Comparison of ENCODE assay signal across 12 cellular contexts in genomic region chr10:74289956-74290355, GRCh38.
A peak's percentile ranks its signal among the peaks of the same experiment; 100 is the strongest.
DNase-seq lines count a peak whose midpoint lies in the region; ATAC-seq, FAIRE-seq and TF ChIP-seq lines count a peak whose summit lies in the region.
"Had no signal": no experiment of that assay in that cellular context is flagged by ENCODE, and none has a peak within 500 bp of the region (broad histone marks: within the 10 kb centered on the region; RNA-seq: fewer than 3 reads in every experiment).

No MANE protein-coding gene starts in this region.

- H2BK15ac ChIP-seq in mesenchymal stem cell (ENCODE audit: low read depth, poor library complexity, severe bottlenecking), result no peak overlapping the region

- H3K27me3 Mint-ChIP-seq in activated naive CD4-positive, alpha-beta T cell treated with anti-CD3 and anti-CD28 coated beads, Interleukin-2, amount 50 U/mL, for 24 hours, result no peaks in the 10 kb centered on the region
- no peaks in the 10 kb centered on the region for H3K27me3 Mint-ChIP-seq in activated naive CD4-positive, alpha-beta T cell treated with anti-CD3 and anti-CD28 coated beads for 36 hours (ENCODE audit: low read depth)

- H3K4me3 Mint-ChIP-seq in activated naive CD4-positive, alpha-beta T cell treated with anti-CD3 and anti-CD28 coated beads, Interleukin-2, amount 50 U/mL, for 24 hours, result peak overlapping the region; percentile 46
- no peak overlapping the region for H3K4me3 Mint-ChIP-seq in activated naive CD4-positive, alpha-beta T cell treated with anti-CD3 and anti-CD28 coated beads for 36 hours

- H3K27ac ChIP-seq in K562 (ENCODE audit: extremely low read depth, low read depth, low read length) (no peak overlapping the region), mesenchymal stem cell (ENCODE audit: low read length, poor library complexity, severe bottlenecking) (no peak overlapping the region), upper lobe of right lung (peak overlapping the region; percentile 12), body of pancreas (no peak overlapping the region)

- no peak for DNase-seq in activated naive CD4-positive, alpha-beta T cell treated with anti-CD3 and anti-CD28 coated beads for 36 hours
- no peak for DNase-seq in K562 (ENCODE audit: extremely low read depth in 1 of 4, low spot score in 3 of 4)
- DNase-seq in mesenchymal stem cell, result peak; percentile 37
- DNase-seq in upper lobe of right lung, result no peak
- no peak for DNase-seq in body of pancreas
- DNase-seq in GDM1 (lab: John Stamatoyannopoulos, UW), result no peak
- DNase-seq: anterior cingulate cortex, MG63 had no signal

- H3K4me3 ChIP-seq in K562, result no peak overlapping the region
- peak overlapping the region in 1 of 2 experiments; percentile 40 for H3K4me3 ChIP-seq in mesenchymal stem cell (ENCODE audit: insufficient read depth in 1 of 2, low read depth in 1 of 2, low read length in 2 of 2)
- H3K4me3 ChIP-seq in upper lobe of right lung, result no peak overlapping the region
- no peak overlapping the region for H3K4me3 ChIP-seq in body of pancreas
- H3K4me3 ChIP-seq: MG63 had no signal

- H3K14ac ChIP-seq in mesenchymal stem cell (ENCODE audit: low read length in 2 of 2), result no peak overlapping the region

- H4K91ac ChIP-seq in mesenchymal stem cell (ENCODE audit: low read length), result no peak overlapping the region

- H2AK5ac ChIP-seq in mesenchymal stem cell (ENCODE audit: low read length, severe bottlenecking), result no peak overlapping the region

- intact Hi-C loops in activated naive CD4-positive, alpha-beta T cell treated with anti-CD3 and anti-CD28 coated beads for 36 hours (cut with micrococcal nuclease), result no loop called here
- intact Hi-C loops in K562 (cut with micrococcal nuclease), result no loop called here
- intact Hi-C loops in upper lobe of right lung (cut with DNase I), result no loop called here
- intact Hi-C loops in body of pancreas (cut with DNase I), result no loop called here

- WGBS in K562 (ENCODE audit: insufficient coverage, low coverage, missing lambda C conversion rate), result 86% methylated on average over 4 of the region's 4 CpGs
- WGBS in mesenchymal stem cell, result 44% methylated on average over 4 of the region's 4 CpGs
- 67% methylated on average over 4 of the region's 4 CpGs for WGBS in body of pancreas, 2 donors

- H3K79me1 ChIP-seq in mesenchymal stem cell (replicated peaks; ENCODE audit: low read length, poor library complexity, severe bottlenecking), result peaks cover 10% of the 10 kb centered on the region

- peaks cover 3 to 7% of the 10 kb centered on the region in 2 experiments; a peak in 2 of 5 replicates for H3K4me1 ChIP-seq in K562 (replicated peaks in 1 of 2; ENCODE audit: control insufficient read depth in 2 of 2, insufficient read depth in 2 of 2, low read length in 2 of 2)
- H3K4me1 ChIP-seq in mesenchymal stem cell (ENCODE audit: control insufficient read depth, insufficient read depth, low read depth, low read length), result peaks cover 1% of the 10 kb centered on the region
- peaks cover 3% of the 10 kb centered on the region for H3K4me1 ChIP-seq in upper lobe of right lung
- peaks cover 12% of the 10 kb centered on the region for H3K4me1 ChIP-seq in body of pancreas

- H3K4me2 ChIP-seq in K562 (ENCODE audit: insufficient read depth, low read length) (no peak overlapping the region), mesenchymal stem cell (ENCODE audit: low read length, poor library complexity, severe bottlenecking) (no peak overlapping the region)

- no peaks in the 10 kb centered on the region for H3K79me2 ChIP-seq in K562 (ENCODE audit: control insufficient read depth, insufficient read depth, low read length)

- H3K27me3 ChIP-seq in K562 (ENCODE audit: control insufficient read depth in 2 of 2, insufficient read depth in 2 of 2, low read length in 2 of 2), result no peaks in the 10 kb centered on the region
- no peaks in the 10 kb centered on the region for H3K27me3 ChIP-seq in mesenchymal stem cell (ENCODE audit: control insufficient read depth in 1 of 2, insufficient read depth in 1 of 2, low read length in 2 of 2)
- H3K27me3 ChIP-seq in upper lobe of right lung, result no peaks in the 10 kb centered on the region
- H3K27me3 ChIP-seq in body of pancreas, result no peaks in the 10 kb centered on the region
- H3K27me3 ChIP-seq: MG63 had no signal

- H3K9me3 ChIP-seq in K562 (replicated peaks; ENCODE audit: control insufficient read depth, insufficient read depth, low read depth, low read length), result no peaks in the 10 kb centered on the region
- H3K9me3 ChIP-seq in mesenchymal stem cell (ENCODE audit: control insufficient read depth, low read length), result peaks cover 12% of the 10 kb centered on the region
- no peaks in the 10 kb centered on the region for H3K9me3 ChIP-seq in upper lobe of right lung
- H3K9me3 ChIP-seq in body of pancreas, result no peaks in the 10 kb centered on the region
- H3K9me3 ChIP-seq: MG63 had no signal

- BruUV-seq in K562 (replicated peaks; lab: Mats Ljungman, UMichigan), result no TSS peak

- peaks cover 7% of the 10 kb centered on the region for H3K9me3 Mint-ChIP-seq in activated naive CD4-positive, alpha-beta T cell treated with anti-CD3 and anti-CD28 coated beads, Interleukin-2, amount 50 U/mL, for 24 hours
- peaks cover 3% of the 10 kb centered on the region for H3K9me3 Mint-ChIP-seq in activated naive CD4-positive, alpha-beta T cell treated with anti-CD3 and anti-CD28 coated beads for 36 hours

- TF ChIP-seq CTCF in K562 (IDR thresholded peaks at IDR 0.05 in 2 of 3, conservative IDR thresholded peaks at IDR 0.05 in 1 of 3; ENCODE audit: insufficient read depth in 2 of 3, low read depth in 1 of 3, low read length in 3 of 3), result no peak
- no peak for TF ChIP-seq CTCF in upper lobe of right lung (IDR thresholded peaks at IDR 0.05)
- TF ChIP-seq CTCF in body of pancreas (IDR thresholded peaks at IDR 0.05), result no peak

- H3K9ac ChIP-seq in K562 (ENCODE audit: insufficient read depth in 1 of 2, low read depth in 2 of 2, low read length in 2 of 2) (no peak overlapping the region), mesenchymal stem cell (ENCODE audit: low read length) (peak overlapping the region; percentile 81)

- no peak overlapping the region for H3K18ac ChIP-seq in mesenchymal stem cell (ENCODE audit: low read depth in 1 of 2, low read length in 2 of 2)

- CTCF ChIA-PET in activated naive CD4-positive, alpha-beta T cell treated with anti-CD3 and anti-CD28 coated beads for 36 hours (lab: Charles Lee), result no interaction called here
- CTCF ChIA-PET in K562 (lab: Yijun Ruan, JAX; ENCODE audit: low intra/inter-chr PET ratio), result no interaction called here

- no peak for TF ChIP-seq EP300 in K562 (IDR thresholded peaks at IDR 0.05; ENCODE audit: low read length)

- no peak for ATAC-seq in K562
- no peak for ATAC-seq in upper lobe of right lung
- no peak for ATAC-seq in body of pancreas
- ATAC-seq in HG03460 (IDR thresholded peaks at IDR 0.05; ENCODE audit: unreplicated experiment), result no peak
- ATAC-seq: HCT116, left lobe of liver had no signal

- peak overlapping the region; percentile 19 for H2BK120ac ChIP-seq in mesenchymal stem cell (ENCODE audit: low read depth, low read length)

- peaks cover 7% of the 10 kb centered on the region for H3K36me3 Mint-ChIP-seq in activated naive CD4-positive, alpha-beta T cell treated with anti-CD3 and anti-CD28 coated beads, Interleukin-2, amount 50 U/mL, for 24 hours
- peaks cover 5% of the 10 kb centered on the region for H3K36me3 Mint-ChIP-seq in activated naive CD4-positive, alpha-beta T cell treated with anti-CD3 and anti-CD28 coated beads for 36 hours (ENCODE audit: low read depth)

- H2AFZ ChIP-seq in K562 (ENCODE audit: low read depth, low read length) (no peak overlapping the region), mesenchymal stem cell (ENCODE audit: low read depth, low read length) (no peak overlapping the region)

- FAIRE-seq in K562 (lab: Jason Lieb, UNC), result no peak

- peaks cover 38% of the 10 kb centered on the region for H3K4me1 Mint-ChIP-seq in activated naive CD4-positive, alpha-beta T cell treated with anti-CD3 and anti-CD28 coated beads, Interleukin-2, amount 50 U/mL, for 24 hours
- peaks cover 19% of the 10 kb centered on the region for H3K4me1 Mint-ChIP-seq in activated naive CD4-positive, alpha-beta T cell treated with anti-CD3 and anti-CD28 coated beads for 36 hours (ENCODE audit: low read depth)

- H3K9me1 ChIP-seq in K562 (ENCODE audit: control insufficient read depth, insufficient read depth, low read length), result no peaks in the 10 kb centered on the region

- peak overlapping the region; percentile 82 for H4K8ac ChIP-seq in mesenchymal stem cell (ENCODE audit: low read length)

- no peak overlapping the region for H2BK5ac ChIP-seq in mesenchymal stem cell (ENCODE audit: low read depth, low read length, poor library complexity, severe bottlenecking)

- H3K23ac ChIP-seq in mesenchymal stem cell (ENCODE audit: low read length in 2 of 2), result no peak overlapping the region

- H3K36me3 ChIP-seq in K562 (ENCODE audit: control insufficient read depth, insufficient read depth, low read length) (no peaks in the 10 kb centered on the region), mesenchymal stem cell (ENCODE audit: control insufficient read depth in 1 of 2, insufficient read depth in 2 of 2, low read depth in 1 of 2, low read length in 2 of 2) (peaks cover 3 to 9% of the 10 kb centered on the region in 2 experiments), upper lobe of right lung (no peaks in the 10 kb centered on the region), body of pancreas (replicated peaks in 1 of 2; ENCODE audit: insufficient read depth in 1 of 2, low read depth in 2 of 2) (no peaks in the 10 kb centered on the region)
- H3K36me3 ChIP-seq: MG63 had no signal

- H3K27ac Mint-ChIP-seq in activated naive CD4-positive, alpha-beta T cell treated with anti-CD3 and anti-CD28 coated beads, Interleukin-2, amount 50 U/mL, for 24 hours, result peak overlapping the region; percentile 33
- no peak overlapping the region for H3K27ac Mint-ChIP-seq in activated naive CD4-positive, alpha-beta T cell treated with anti-CD3 and anti-CD28 coated beads for 36 hours

- H2BK12ac ChIP-seq in mesenchymal stem cell (ENCODE audit: low read length in 2 of 2), result peak overlapping the region in 1 of 2 experiments; percentile 84

- POLR2A ChIA-PET in K562 (lab: Yijun Ruan, JAX), result interaction anchor here (1.2 kb wide), 1 partner anchor 14 kb away, joined by 4 read pairs; no protein-coding TSS in a partner anchor

- no peaks in the 10 kb centered on the region for H4K20me1 ChIP-seq in K562 (replicated peaks; ENCODE audit: control insufficient read depth, insufficient read depth, low read length)

- peak overlapping the region in 1 of 2 experiments; percentile 82 for H3K4ac ChIP-seq in mesenchymal stem cell (ENCODE audit: low read depth in 1 of 2, low read length in 2 of 2)

- TF ChIP-seq RAD21 in K562 (CRISPR knock-in tag; conservative IDR thresholded peaks at IDR 0.05 in 1 of 2, IDR thresholded peaks at IDR 0.05 in 1 of 2), result no peak

- TF ChIP-seq POLR2A in K562 (conservative IDR thresholded peaks at IDR 0.05) (no peak), body of pancreas (IDR thresholded peaks at IDR 0.05) (no peak)

- in situ Hi-C loops in K562 (cut with MboI), result no loop called here

TF ChIP-seq in K562, 482 proteins besides CTCF, POLR2A, EP300 and RAD21 (continues in another document):
- TF ChIP-seq MYBL2 (IDR thresholded peaks at IDR 0.05; ENCODE audit: low read depth), result no peak
- TF ChIP-seq MYBL2 (CRISPR knock-in tag; IDR thresholded peaks at IDR 0.05; ENCODE audit: borderline replicate concordance), result no peak
